24 cellular contexts compared by ENCODE assay signal in the genomic region with DNA sequence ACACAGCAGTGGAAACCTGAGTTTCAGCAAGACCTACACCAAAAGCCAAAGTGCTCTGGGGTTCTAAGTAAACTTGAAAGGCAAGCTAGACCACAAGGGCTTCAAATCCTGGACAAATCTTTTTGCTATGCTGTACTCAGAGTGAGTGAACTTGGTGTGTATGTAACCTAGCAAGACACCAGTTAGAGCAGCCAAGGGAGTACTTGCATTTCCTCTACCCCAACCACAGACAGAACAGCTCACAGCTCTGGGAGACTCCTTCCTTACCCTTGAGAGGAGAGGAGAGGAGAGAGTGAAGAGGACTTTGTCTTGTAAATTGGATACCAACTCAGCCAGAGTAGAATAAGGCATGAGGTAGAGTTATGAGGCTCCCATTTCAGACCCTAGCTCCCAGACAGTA.
"Had no signal": no experiment of that assay in that cellular context is flagged by ENCODE, and none has a peak within 500 bp of the region (broad histone marks: within the 10 kb centered on the region; RNA-seq: fewer than 3 reads in every experiment).

No MANE protein-coding gene starts in this region.

- H3K4me1 Mint-ChIP-seq: activated CD8-positive, alpha-beta memory T cell treated with anti-CD3 and anti-CD28 coated beads, Interleukin-2, amount 10 ng/mL, durations not matched to agents 7 days and 5 days had no signal

- H3K4me3 ChIP-seq: adrenal gland, colonic mucosa, SK-N-MC had no signal

- ATAC-seq: activated CD8-positive, alpha-beta memory T cell treated with anti-CD3 and anti-CD28 coated beads, Interleukin-2, amount 10 ng/mL, durations not matched to agents 7 days and 5 days; Right ventricle myocardium inferior had no signal

- H3K36me3 ChIP-seq: adrenal gland, colonic mucosa had no signal

- H3K27me3 ChIP-seq: adrenal gland, colonic mucosa had no signal

- H3K27me3 Mint-ChIP-seq: activated CD4-positive, alpha-beta T cell treated with anti-CD3 and anti-CD28 coated beads, Interleukin-2, amount 10 ng/mL, durations not matched to agents 24 days and 14 days; activated CD8-positive, alpha-beta memory T cell treated with anti-CD3 and anti-CD28 coated beads, Interleukin-2, amount 10 ng/mL, durations not matched to agents 7 days and 5 days; activated naive CD8-positive, alpha-beta T cell; activated T-cell treated with anti-CD3 and anti-CD28 coated beads, Interleukin-2, amount 50 U/mL, for 24 hours had no signal

- H3K4me1 ChIP-seq: adrenal gland, colonic mucosa had no signal

- H3K27ac ChIP-seq: adrenal gland, colonic mucosa, SK-N-MC had no signal

- DNase-seq: activated CD4-positive, alpha-beta T cell treated with anti-CD3 and anti-CD28 coated beads for 1 hour; activated CD4-positive, alpha-beta T cell treated with anti-CD3 and anti-CD28 coated beads, Interleukin-2, amount 10 ng/mL, durations not matched to agents 24 days and 14 days; activated CD4-positive, alpha-beta T cell treated with anti-CD3 and anti-CD28 coated beads, Interleukin-2, amount 50 U/mL, for 48 hours; activated CD8-positive, alpha-beta memory T cell treated with anti-CD3 and anti-CD28 coated beads, Interleukin-2, amount 10 ng/mL, durations not matched to agents 7 days and 5 days; activated effector memory CD4-positive, alpha-beta T cell treated with anti-CD3 and anti-CD28 coated beads, Interleukin-2, amount 50 U/mL, for 16 hours; activated naive CD4-positive, alpha-beta T cell treated with Interleukin-2 at 50 U/mL for 16 hours; activated T-cell treated with anti-CD3 and anti-CD28 coated beads, Interleukin-2, amount 50 U/mL, for 24 hours; adrenal gland; anterior cingulate cortex; colonic mucosa; KBM-7; NCI-H1105 treated with DMSO at 0.1 percent for 48 hours; NCI-H146; NCI-H187 treated with DMSO at 0.1 percent for 48 hours; NCI-H2081 treated with DMSO at 0.1 percent for 48 hours; NCI-H2171; NCI-H226; NCI-H510A; NCI-H526 treated with DMSO at 0.1 percent for 48 hours; NCI-H82; T-helper 1 cell had no signal

- H3K9me3 ChIP-seq: adrenal gland, colonic mucosa had no signal

- H3K4me3 Mint-ChIP-seq: activated CD4-positive, alpha-beta T cell treated with anti-CD3 and anti-CD28 coated beads, Interleukin-2, amount 10 ng/mL, durations not matched to agents 24 days and 14 days; activated CD8-positive, alpha-beta memory T cell treated with anti-CD3 and anti-CD28 coated beads, Interleukin-2, amount 10 ng/mL, durations not matched to agents 7 days and 5 days; activated naive CD8-positive, alpha-beta T cell; activated T-cell treated with anti-CD3 and anti-CD28 coated beads, Interleukin-2, amount 50 U/mL, for 24 hours had no signal

- H3K27ac Mint-ChIP-seq: activated CD8-positive, alpha-beta memory T cell treated with anti-CD3 and anti-CD28 coated beads, Interleukin-2, amount 10 ng/mL, durations not matched to agents 7 days and 5 days; activated naive CD8-positive, alpha-beta T cell; activated T-cell treated with anti-CD3 and anti-CD28 coated beads, Interleukin-2, amount 50 U/mL, for 24 hours had no signal
